In genomic region chr10:110444009-110444347, GRCh38 we compare ENCODE assay signal across 23 cellular contexts. TPM values are rescaled to one million over a fixed set of nuclear protein-coding genes. Genes with fewer than 3 reads are reported as not detected.
DNase-seq lines count a peak whose midpoint lies in the region; ATAC-seq and TF ChIP-seq lines count a peak whose summit lies in the region.
"Had no signal": no experiment of that assay in that cellular context is flagged by ENCODE, and none has a peak within 500 bp of the region (broad histone marks: within the 10 kb centered on the region; RNA-seq: fewer than 3 reads in every experiment).

No MANE protein-coding gene starts in this region.

- H3K4me3 Mint-ChIP-seq in natural killer cell, result no peak overlapping the region
- H3K4me3 Mint-ChIP-seq in natural killer cell treated with Interleukin-12 subunit alpha and Interleukin-12 subunit beta and Interleukin-15 and Interleukin-18, amount 100 ng/mL, for 72 hours, result no peak overlapping the region
- H3K4me3 Mint-ChIP-seq: activated T-helper 17 cell treated with anti-CD3 and anti-CD28 coated beads, Interleukin-2, amount 50 U/mL, for 72 hours; CD4-positive, CD25-positive, alpha-beta regulatory T cell; IgD-negative memory B cell; stimulated activated memory B cell treated with anti-CD40 and anti-IgM and Interleukin-4, amounts not matched to agents 10 μg/mL and 1 μg/mL and 100 μg/mL, for 72 hours had no signal

- no peaks in the 10 kb centered on the region for H3K9me2 ChIP-seq in GM23248 (ENCODE audit: insufficient read depth)

- H3K9me3 Mint-ChIP-seq in natural killer cell, result peaks cover 2 to 3% of the 10 kb centered on the region in 2 donors
- peaks cover 6% of the 10 kb centered on the region for H3K9me3 Mint-ChIP-seq in natural killer cell treated with Interleukin-12 subunit alpha and Interleukin-12 subunit beta and Interleukin-15 and Interleukin-18, amount 100 ng/mL, for 72 hours
- H3K9me3 Mint-ChIP-seq: activated T-helper 17 cell treated with anti-CD3 and anti-CD28 coated beads, Interleukin-2, amount 50 U/mL, for 72 hours had no signal

- no peaks in the 10 kb centered on the region for H3K36me3 ChIP-seq in transverse colon
- no peaks in the 10 kb centered on the region for H3K36me3 ChIP-seq in GM23248 (ENCODE audit: low read depth)
- H3K36me3 ChIP-seq: breast epithelium, gastroesophageal sphincter, SJSA1 had no signal

- H3K27me3 ChIP-seq in transverse colon, result no peaks in the 10 kb centered on the region
- no peaks in the 10 kb centered on the region for H3K27me3 ChIP-seq in GM23248 (replicated peaks; ENCODE audit: insufficient read depth)
- H3K27me3 ChIP-seq: breast epithelium, SJSA1, testis had no signal

- no peak for TF ChIP-seq POLR2A in transverse colon (IDR thresholded peaks at IDR 0.05)

- TF ChIP-seq CTCF in natural killer cell (IDR thresholded peaks at IDR 0.05), result no peak
- TF ChIP-seq CTCF in transverse colon (IDR thresholded peaks at IDR 0.05), result no peak

- H3K4me1 Mint-ChIP-seq in natural killer cell, result peaks cover 36 to 43% of the 10 kb centered on the region in 2 donors
- H3K4me1 Mint-ChIP-seq in natural killer cell treated with Interleukin-12 subunit alpha and Interleukin-12 subunit beta and Interleukin-15 and Interleukin-18, amount 100 ng/mL, for 72 hours (ENCODE audit: low read depth in 2 of 2), result peaks cover 38 to 49% of the 10 kb centered on the region in 2 donors

- TF ChIP-seq EP300 in transverse colon (IDR thresholded peaks at IDR 0.05; ENCODE audit: low read depth), result no peak

- DNase-seq in natural killer cell (peak; percentile 4), RKO (ENCODE audit: low spot score) (peak; percentile 46), left cardiac atrium (peak; percentile 58), NCI-H1417 treated with DMSO at 0.1 percent for 48 hours (lab: John Stamatoyannopoulos, UW) (no peak), transverse colon (no peak), GM23248 (no peak)
- DNase-seq in natural killer cell treated with Interleukin-12 subunit alpha and Interleukin-12 subunit beta and Interleukin-15 and Interleukin-18, amount 100 ng/mL, for 72 hours (ENCODE audit: low spot score), result no peak
- peak; percentile 11 for DNase-seq in stimulated activated CD8-positive, alpha-beta memory T cell treated with anti-CD3 and anti-CD28 coated beads, Interleukin-4, amount 100 ng/mL, for 48 hours
- DNase-seq: CD4-positive, CD25-positive, alpha-beta regulatory T cell; DMS53; left colon; NCI-H2029 treated with DMSO at 0.1 percent for 48 hours; NCI-H526; OCI-M1; stimulated activated CD4-positive, alpha-beta T cell treated with anti-CD3 and anti-CD28 coated beads, Interleukin-15, amount 100 ng/mL, for 24 hours; testis had no signal

- no peak overlapping the region for H3K9ac ChIP-seq in GM23248

- no peak overlapping the region for H3K4me2 ChIP-seq in GM23248 (ENCODE audit: unreplicated experiment)

- H3K27ac ChIP-seq in transverse colon, result no peak overlapping the region
- no peak overlapping the region for H3K27ac ChIP-seq in GM23248
- H3K27ac ChIP-seq: breast epithelium, gastroesophageal sphincter, HL-60, SJSA1, testis had no signal

- intact Hi-C loops in natural killer cell (cut with micrococcal nuclease), result loop anchor here (5.0 kb wide), 1 partner anchor 53 kb away; the partner anchor contains the start of gene DUSP5
- intact Hi-C loops in left cardiac atrium (cut with DNase I), result no loop called here
- intact Hi-C loops in transverse colon (cut with DNase I; ENCODE audit: low total_unique reads), result no loop called here

- peaks cover 5% of the 10 kb centered on the region for H3K36me3 Mint-ChIP-seq in natural killer cell
- peaks cover 5% of the 10 kb centered on the region for H3K36me3 Mint-ChIP-seq in natural killer cell treated with Interleukin-12 subunit alpha and Interleukin-12 subunit beta and Interleukin-15 and Interleukin-18, amount 100 ng/mL, for 72 hours
- H3K36me3 Mint-ChIP-seq: CD4-positive, CD25-positive, alpha-beta regulatory T cell; IgD-negative memory B cell; stimulated activated memory B cell treated with anti-CD40 and anti-IgM and Interleukin-4, amounts not matched to agents 10 μg/mL and 1 μg/mL and 100 μg/mL, for 72 hours had no signal

- peaks cover 11% of the 10 kb centered on the region for H3F3A ChIP-seq in GM23248 (ENCODE audit: insufficient read depth)

- H3K79me2 ChIP-seq in GM23248 (ENCODE audit: insufficient read depth), result no peaks in the 10 kb centered on the region

- H4K20me1 ChIP-seq in GM23248 (ENCODE audit: insufficient read depth), result no peaks in the 10 kb centered on the region

- in situ Hi-C loops in transverse colon (cut with MboI; ENCODE audit: low pct_ligation_motif_present in 1 of 4, low pct_unique_long_range_greater_than_20kb in 1 of 4, low sequenced_read_pairs in 3 of 4) (no loop called here), GM23248 (cut with MboI) (no loop called here)

- H3K4me1 ChIP-seq in transverse colon, result no peaks in the 10 kb centered on the region
- H3K4me1 ChIP-seq in GM23248 (ENCODE audit: insufficient read depth), result peaks cover 17% of the 10 kb centered on the region
- H3K4me1 ChIP-seq: breast epithelium, gastroesophageal sphincter, testis had no signal

- peak overlapping the region in 1 of 2 donors; percentile 35 for H3K27ac Mint-ChIP-seq in natural killer cell
- H3K27ac Mint-ChIP-seq in natural killer cell treated with Interleukin-12 subunit alpha and Interleukin-12 subunit beta and Interleukin-15 and Interleukin-18, amount 100 ng/mL, for 72 hours, result peak overlapping the region in 1 of 2 donors; percentile 78
- H3K27ac Mint-ChIP-seq: activated T-helper 17 cell treated with anti-CD3 and anti-CD28 coated beads, Interleukin-2, amount 50 U/mL, for 72 hours; IgD-negative memory B cell; stimulated activated memory B cell treated with anti-CD40 and anti-IgM and Interleukin-4, amounts not matched to agents 10 μg/mL and 1 μg/mL and 100 μg/mL, for 72 hours had no signal

- no peak overlapping the region for H2AFZ ChIP-seq in GM23248

- no peaks in the 10 kb centered on the region for H3K27me3 Mint-ChIP-seq in natural killer cell (ENCODE audit: low read depth in 2 of 2)
- H3K27me3 Mint-ChIP-seq in natural killer cell treated with Interleukin-12 subunit alpha and Interleukin-12 subunit beta and Interleukin-15 and Interleukin-18, amount 100 ng/mL, for 72 hours, result no peaks in the 10 kb centered on the region
- H3K27me3 Mint-ChIP-seq: activated T-helper 17 cell treated with anti-CD3 and anti-CD28 coated beads, Interleukin-2, amount 50 U/mL, for 72 hours had no signal

- H3K4me3 ChIP-seq in transverse colon, result no peak overlapping the region
- H3K4me3 ChIP-seq in GM23248, result no peak overlapping the region
- H3K4me3 ChIP-seq: breast epithelium, gastroesophageal sphincter, SJSA1, testis had no signal

- H3K9me3 ChIP-seq in transverse colon, result no peaks in the 10 kb centered on the region
- no peaks in the 10 kb centered on the region for H3K9me3 ChIP-seq in GM23248 (ENCODE audit: low read depth)
- H3K9me3 ChIP-seq: breast epithelium, gastroesophageal sphincter, SJSA1, testis had no signal

- ATAC-seq in natural killer cell (no peak), left cardiac atrium (peak; percentile 77 to 90)
- ATAC-seq in natural killer cell treated with Interleukin-12 subunit alpha and Interleukin-12 subunit beta and Interleukin-15 and Interleukin-18, amount 100 ng/mL, for 72 hours, result no peak
- ATAC-seq: activated T-helper 17 cell treated with anti-CD3 and anti-CD28 coated beads, Interleukin-2, amount 50 U/mL, for 72 hours; gastroesophageal sphincter; left colon; stimulated activated memory B cell treated with anti-CD40 and anti-IgM and Interleukin-4, amounts not matched to agents 10 μg/mL and 1 μg/mL and 100 μg/mL, for 72 hours had no signal

RNA-seq across cellular contexts. Expression of gene DUSP5, which starts 53.7 kb away (rescaled TPM):
- total RNA-seq in natural killer cell (10 to 100 TPM; 56.3 to 98.9 (median 69.6) TPM), left cardiac atrium (10 to 100 TPM in 1 of 2 donors, 1 to 10 TPM in 1; 8.9 to 14.3 TPM), transverse colon (10 to 100 TPM in 1 of 4 donors, 1 to 10 TPM in 3; 6.2 to 16.0 (median 6.6) TPM)
- total RNA-seq in natural killer cell treated with Interleukin-12 subunit alpha and Interleukin-12 subunit beta and Interleukin-15 and Interleukin-18, amount 100 ng/mL, for 72 hours, result 100 to 1,000 TPM; 159 to 311 TPM
- total RNA-seq in GM23248 (2014; rRNA removed; shearing (Covaris generic)), result 17.8 and 18.0 TPM in 2 replicates
- 5.8 and 13.3 TPM in 2 replicates for polyA plus RNA-seq in GM23248 (2016; fragmentation: Nextera tagmentation; extraction: Ambion mirVana)

Comparison
In these comparisons a context has a peak if more than half of its experiments do, and no peak if none do; other contexts are left out.
1. DNase-seq: peak in natural killer cell (single experiment), RKO (single experiment), left cardiac atrium (single experiment) and stimulated activated CD8-positive, alpha-beta memory T cell treated with anti-CD3 and anti-CD28 coated beads, Interleukin-4, amount 100 ng/mL, for 48 hours (single experiment); none in natural killer cell treated with Interleukin-12 subunit alpha and Interleukin-12 subunit beta and Interleukin-15 and Interleukin-18, amount 100 ng/mL, for 72 hours (single experiment), NCI-H1417 treated with DMSO at 0.1 percent for 48 hours (single experiment), transverse colon (single experiment) and GM23248 (single experiment).
2. ATAC-seq: peak in left cardiac atrium (2 of 2); none in natural killer cell (0 of 3) and natural killer cell treated with Interleukin-12 subunit alpha and Interleukin-12 subunit beta and Interleukin-15 and Interleukin-18, amount 100 ng/mL, for 72 hours (0 of 2).